ENCODE assay signal across 8 cellular contexts in the genomic region with DNA sequence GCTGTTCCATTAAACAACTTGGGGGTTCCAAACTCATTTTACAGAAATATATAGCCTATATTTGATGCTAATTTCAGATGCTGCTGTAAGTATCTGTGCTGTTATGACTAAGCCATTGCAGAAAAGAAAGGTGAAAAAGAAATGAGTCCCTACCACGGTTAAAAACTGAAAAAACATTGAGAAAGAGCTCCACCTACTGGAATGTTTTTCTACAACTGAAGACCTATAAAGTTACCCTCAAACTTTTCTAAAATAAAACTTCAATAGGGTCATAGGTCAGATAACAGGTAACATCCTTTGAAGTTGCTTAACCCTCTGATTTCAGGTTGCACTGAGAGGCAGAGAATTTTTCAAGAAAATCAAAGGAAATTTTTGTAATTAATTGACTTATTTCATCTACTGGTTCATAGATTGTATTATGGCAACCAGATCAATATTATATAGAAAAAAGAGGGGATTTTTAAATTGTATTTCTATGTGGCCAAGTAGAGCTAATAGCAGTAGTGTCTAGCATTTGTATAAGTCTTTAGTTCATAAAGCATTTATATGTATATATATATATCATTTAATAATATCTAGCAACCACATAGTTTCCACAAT.
DNase-seq lines count a peak whose midpoint lies in the region; ATAC-seq and TF ChIP-seq lines count a peak whose summit lies in the region.

No MANE protein-coding gene starts in this region.

- H3K9me2 ChIP-seq in Karpas-422 (replicated peaks; ENCODE audit: insufficient read depth, low read length): 0 out of 2 replicates have a peak, but pooled peaks cover 4% of the 10 kb centered on the region

- no peak overlapping the region for H2BK12ac ChIP-seq in mesenchymal stem cell (ENCODE audit: low read length in 2 of 2)

- H2AK5ac ChIP-seq in mesenchymal stem cell (ENCODE audit: low read length, severe bottlenecking): no peak overlapping the region

- TF ChIP-seq CTCF in VCaP (conservative IDR thresholded peaks at IDR 0.05): peak; percentile 74

- peak; percentile 34 for ATAC-seq in GM19468 (IDR thresholded peaks at IDR 0.05; ENCODE audit: extremely low read depth, unreplicated experiment)
- no peak for ATAC-seq in HG03097 (IDR thresholded peaks at IDR 0.05; ENCODE audit: low FRiP score, unreplicated experiment)

- no peaks in the 10 kb centered on the region for H3K79me2 ChIP-seq in Karpas-422 (ENCODE audit: low read length)

- H3K9me3 ChIP-seq in Karpas-422 (ENCODE audit: low read length) (no peaks in the 10 kb centered on the region), mesenchymal stem cell (ENCODE audit: control insufficient read depth, low read length) (no peaks in the 10 kb centered on the region)

- H3K27ac ChIP-seq in Karpas-422 (ENCODE audit: low read length) (no peak overlapping the region), VCaP (no peak overlapping the region), mesenchymal stem cell (ENCODE audit: low read length, poor library complexity, severe bottlenecking) (no peak overlapping the region)

- H2AFZ ChIP-seq in Karpas-422 (ENCODE audit: low read length) (no peak overlapping the region), mesenchymal stem cell (ENCODE audit: low read depth, low read length) (no peak overlapping the region)

- no peaks in the 10 kb centered on the region for H3K27me3 ChIP-seq in Karpas-422 (ENCODE audit: low read length)
- no peaks in the 10 kb centered on the region for H3K27me3 ChIP-seq in mesenchymal stem cell (ENCODE audit: control insufficient read depth in 1 of 2, insufficient read depth in 1 of 2, low read length in 2 of 2)

- H3K18ac ChIP-seq in mesenchymal stem cell (ENCODE audit: low read depth in 1 of 2, low read length in 2 of 2): no peak overlapping the region

- no peak overlapping the region for H4K91ac ChIP-seq in mesenchymal stem cell (ENCODE audit: low read length)

- H3K4me1 ChIP-seq in Karpas-422 (ENCODE audit: low read length) (no peaks in the 10 kb centered on the region), mesenchymal stem cell (ENCODE audit: control insufficient read depth, insufficient read depth, low read depth, low read length) (no peaks in the 10 kb centered on the region)

- H3K9ac ChIP-seq in Karpas-422 (ENCODE audit: low read length) (no peak overlapping the region), mesenchymal stem cell (ENCODE audit: low read length) (no peak overlapping the region)

- no peak overlapping the region for H4K8ac ChIP-seq in mesenchymal stem cell (ENCODE audit: low read length)

- H2BK15ac ChIP-seq in mesenchymal stem cell (ENCODE audit: low read depth, poor library complexity, severe bottlenecking): no peak overlapping the region

- H3K23ac ChIP-seq in mesenchymal stem cell (ENCODE audit: low read length in 2 of 2): no peak overlapping the region

- no peak overlapping the region for H3K4ac ChIP-seq in mesenchymal stem cell (ENCODE audit: low read depth in 1 of 2, low read length in 2 of 2)

- H4K20me1 ChIP-seq in Karpas-422 (ENCODE audit: insufficient read depth, low read depth, low read length): no peaks in the 10 kb centered on the region

- H3K4me3 ChIP-seq in Karpas-422 (ENCODE audit: low read length) (no peak overlapping the region), mesenchymal stem cell (ENCODE audit: insufficient read depth in 1 of 2, low read depth in 1 of 2, low read length in 2 of 2) (no peak overlapping the region)

- in situ Hi-C loops in Caki2 (cut with HindIII; ENCODE audit: low pct_unique_long_range_greater_than_20kb, low sequenced_read_pairs): no loop called here

- H2BK120ac ChIP-seq in mesenchymal stem cell (ENCODE audit: low read depth, low read length): no peak overlapping the region

- WGBS in mesenchymal stem cell: 11% methylated on average over 1 of the region's 1 CpG

- H2BK5ac ChIP-seq in mesenchymal stem cell (ENCODE audit: low read depth, low read length, poor library complexity, severe bottlenecking): no peak overlapping the region

- no peak overlapping the region for H3K14ac ChIP-seq in mesenchymal stem cell (ENCODE audit: low read length in 2 of 2)

- DNase-seq in Caki2 (ENCODE audit: low read depth): peak; percentile 6
- peak; percentile 83 for DNase-seq in Karpas-422
- peak; percentile 39 for DNase-seq in mesenchymal stem cell
- DNase-seq in stimulated activated CD4-positive, alpha-beta T cell treated with anti-CD3 and anti-CD28 coated beads, Interleukin-4, amount 100 ng/mL, for 1 hour: no peak
- DNase-seq in activated CD4-positive, alpha-beta T cell treated with anti-CD3 and anti-CD28 coated beads for 48 hours: no peak

- no peaks in the 10 kb centered on the region for H3K36me3 ChIP-seq in Karpas-422 (ENCODE audit: insufficient read depth, low read length)
- H3K36me3 ChIP-seq in mesenchymal stem cell (ENCODE audit: control insufficient read depth in 1 of 2, insufficient read depth in 2 of 2, low read depth in 1 of 2, low read length in 2 of 2): no peaks in the 10 kb centered on the region

- no peaks in the 10 kb centered on the region for H3K79me1 ChIP-seq in mesenchymal stem cell (replicated peaks; ENCODE audit: low read length, poor library complexity, severe bottlenecking)

- H3K4me2 ChIP-seq in Karpas-422 (ENCODE audit: low read depth, low read length, poor library complexity, severe bottlenecking) (no peak overlapping the region), mesenchymal stem cell (ENCODE audit: low read length, poor library complexity, severe bottlenecking) (no peak overlapping the region)

Comparison
In these comparisons a context has a peak if more than half of its experiments do, and no peak if none do; other contexts are left out.
1. DNase-seq: peak in Caki2 (single experiment), Karpas-422 (single experiment) and mesenchymal stem cell (single experiment); none in stimulated activated CD4-positive, alpha-beta T cell treated with anti-CD3 and anti-CD28 coated beads, Interleukin-4, amount 100 ng/mL, for 1 hour (single experiment) and activated CD4-positive, alpha-beta T cell treated with anti-CD3 and anti-CD28 coated beads for 48 hours (single experiment).